22 cellular contexts compared by ENCODE assay signal in the genomic region with DNA sequence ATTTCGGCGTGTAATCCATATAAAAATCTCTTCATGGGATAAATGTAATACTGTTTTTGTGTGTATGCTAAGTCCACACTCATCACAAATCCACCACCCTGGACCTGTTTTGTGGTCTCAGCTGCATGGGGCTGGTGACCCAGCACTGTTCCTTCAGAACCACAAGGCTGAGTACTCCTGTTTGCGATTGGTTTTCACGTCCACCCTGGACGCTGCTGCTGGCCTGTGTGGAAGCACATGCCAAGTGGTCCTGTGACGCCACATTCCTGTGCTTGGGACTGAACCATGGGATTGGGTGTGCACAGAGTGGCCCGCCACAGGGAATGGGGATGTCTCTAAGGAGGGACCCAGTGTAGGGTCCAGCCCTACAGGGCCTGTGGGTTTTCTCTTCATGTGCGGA. TPM values are rescaled to one million over a fixed set of nuclear protein-coding genes. Genes with fewer than 3 reads are reported as not detected.
DNase-seq lines count a peak whose midpoint lies in the region; ATAC-seq, FAIRE-seq and TF ChIP-seq lines count a peak whose summit lies in the region.
"Had no signal": no experiment of that assay in that cellular context is flagged by ENCODE, and none has a peak within 500 bp of the region (broad histone marks: within the 10 kb centered on the region; RNA-seq: fewer than 3 reads in every experiment).

No MANE protein-coding gene starts in this region.

- no peak for DNase-seq in activated T-cell treated with anti-CD3 and anti-CD28 coated beads, Interleukin-2, amount 50 U/mL, for 24 hours
- no peak for DNase-seq in activated T-cell treated with anti-CD3 and anti-CD28 coated beads, Interleukin-2, amount 50 U/mL, for 48 hours
- no peak for DNase-seq in H9
- DNase-seq in H1 (ENCODE audit: low read depth in 1 of 2, low spot score in 2 of 2) = no peak
- peak; percentile 69 for DNase-seq in osteoblast (ENCODE audit: insufficient read length, low spot score, missing footprints)
- DNase-seq in midbrain (lab: John Stamatoyannopoulos, UW) = no peak
- DNase-seq: ACHN; Caco-2; CD4-positive, alpha-beta memory T cell; DMS 273 treated with DMSO at 0.1 percent for 48 hours; GM23248; Karpas-422; NCI-H1694; NCI-H446; NCI-H526; OCI-M1; SHP77 treated with DMSO at 0.1 percent for 48 hours; SK-N-SH had no signal

- no peak overlapping the region for H3K14ac ChIP-seq in H9 (ENCODE audit: insufficient read depth, low read length)
- no peak overlapping the region for H3K14ac ChIP-seq in H1 (ENCODE audit: insufficient read length)

- POLR2A ChIA-PET in H1 (lab: Charles Lee; ENCODE audit: partially characterized antibody) = interaction anchor here (0.7 to 5.4 kb wide), 3 partner anchors 11 to 58 kb away, joined by 3 to 44 read pairs (median 4); no protein-coding TSS in a partner anchor

- TF ChIP-seq POLR2A in H1 (IDR thresholded peaks at IDR 0.05; ENCODE audit: control extremely low read depth in 1 of 2, low read depth in 2 of 2, low read length in 2 of 2) = no peak

- H3K27me3 ChIP-seq in H9 (ENCODE audit: insufficient read depth, low read length) = no peaks in the 10 kb centered on the region
- no peaks in the 10 kb centered on the region for H3K27me3 ChIP-seq in H1 (replicated peaks in 1 of 4; ENCODE audit: control insufficient read depth in 3 of 4, extremely low read depth in 1 of 4, insufficient read depth in 3 of 4, low read length in 3 of 4)
- H3K27me3 ChIP-seq in osteoblast (ENCODE audit: insufficient read depth, low read length) = no peaks in the 10 kb centered on the region
- H3K27me3 ChIP-seq: BLaER1 treated with 17β-estradiol and CSF1 and Interleukin-3, amounts not matched to agents 10 nM and 100 nM had no signal

- H3T11ph ChIP-seq in H9 (ENCODE audit: low read length) = no peak overlapping the region

- no peak for FAIRE-seq in H1 (lab: Jason Lieb, UNC)

- H2BK20ac ChIP-seq in H9 (ENCODE audit: low read depth, low read length, poor library complexity, severe bottlenecking) (no peak overlapping the region), H1 (ENCODE audit: low read length) (no peak overlapping the region)

- peaks cover 22 to 56% (median 41%) of the 10 kb centered on the region in 4 experiments for H3K36me3 ChIP-seq in H1 (ENCODE audit: control insufficient read depth in 2 of 4, insufficient read depth in 4 of 4, low read length in 3 of 4)
- H3K36me3 ChIP-seq in osteoblast (ENCODE audit: insufficient read depth, low read length) = peaks cover 53% of the 10 kb centered on the region

- CTCF ChIA-PET in H1 (lab: Charles Lee; ENCODE audit: partially characterized antibody) = interaction anchor here (1.5 kb wide), 1 partner anchor 57 kb away, joined by 3 read pairs; no protein-coding TSS in a partner anchor

- H2AK5ac ChIP-seq in H9 (ENCODE audit: insufficient read length, low read length) (no peak overlapping the region), H1 (ENCODE audit: low read depth, low read length) (no peak overlapping the region)

- no CpG with 5 or more reads among the region's 8 CpGs for WGBS in H9 (ENCODE audit: extremely low coverage, insufficient read length, low lambda C conversion rate)
- 93% methylated on average over 8 of the region's 8 CpGs; no CpG with 5 or more reads in 1 of the 2 experiments for WGBS in H1 (ENCODE audit: extremely low coverage in 1 of 2, insufficient coverage in 1 of 2, insufficient read length in 1 of 2, insufficient replicate concordance in 2 of 2, low coverage in 1 of 2, low lambda C conversion rate in 2 of 2, missing lambda C conversion rate in 1 of 2), 2 experiments

- H3K79me1 ChIP-seq in H9 (ENCODE audit: insufficient read depth, low read depth, low read length, poor library complexity, severe bottlenecking) (peaks cover 4% of the 10 kb centered on the region), H1 (ENCODE audit: low read depth, low read length) (peaks cover 8% of the 10 kb centered on the region)

- H3K9me3 Mint-ChIP-seq in activated T-cell treated with anti-CD3 and anti-CD28 coated beads, Interleukin-2, amount 50 U/mL, for 24 hours = no peaks in the 10 kb centered on the region
- H3K9me3 Mint-ChIP-seq in H9 = no peaks in the 10 kb centered on the region
- H3K9me3 Mint-ChIP-seq: CD4-positive, alpha-beta memory T cell; IgD-negative memory B cell had no signal

- H4K8ac ChIP-seq in H9 (replicated peaks; ENCODE audit: insufficient read length, low read depth, low read length) = no peak overlapping the region
- H4K8ac ChIP-seq in H1 (ENCODE audit: extremely low read depth, insufficient read depth, low read length) = no peak overlapping the region

- no peak overlapping the region for H3K18ac ChIP-seq in H9 (ENCODE audit: insufficient read length, low read depth, low read length)
- no peak overlapping the region for H3K18ac ChIP-seq in H1 (ENCODE audit: extremely low read depth, low read length)

- H3K23me2 ChIP-seq in H9 (ENCODE audit: insufficient read length, low read depth, low read length, poor library complexity, severe bottlenecking) (peaks cover 13% of the 10 kb centered on the region), H1 (ENCODE audit: low read depth, low read length) (peaks cover 6% of the 10 kb centered on the region; the same call in 1 of the 2 replicates)

- H2BK5ac ChIP-seq in H9 (ENCODE audit: insufficient read length, low read length) (no peak overlapping the region), H1 (ENCODE audit: low read depth, low read length) (peak overlapping the region; percentile 35; the same call in 1 of the 2 replicates)

- no peak overlapping the region for H3K23ac ChIP-seq in H9 (ENCODE audit: insufficient read length, low read depth, low read length)
- H3K23ac ChIP-seq in H1 (ENCODE audit: insufficient read length) = no peak overlapping the region

- TF ChIP-seq RAD21 in H1 (IDR thresholded peaks at IDR 0.05 in 1 of 2, conservative IDR thresholded peaks at IDR 0.05 in 1 of 2; ENCODE audit: low read depth in 2 of 2, low read length in 2 of 2) = no peak

- H4K5ac ChIP-seq in H9 (ENCODE audit: insufficient read length, low read depth, low read length) (no peak overlapping the region), H1 (ENCODE audit: insufficient read length, low read depth, low read length) (no peak overlapping the region)

- H2BK120ac ChIP-seq in H9 (ENCODE audit: low read depth, low read length, poor library complexity, severe bottlenecking) (no peak overlapping the region), H1 (replicated peaks; ENCODE audit: low read depth, low read length) (no peak overlapping the region)

- H3K9ac ChIP-seq in H9 (ENCODE audit: extremely low read depth, insufficient read length, low read length) = no peak overlapping the region
- no peak overlapping the region for H3K9ac ChIP-seq in H1 (replicated peaks in 1 of 4; ENCODE audit: extremely low read depth in 1 of 4, low read depth in 3 of 4, low read length in 3 of 4)
- H3K9ac ChIP-seq: GM23248, SK-N-SH had no signal

- H3K4me2 ChIP-seq in H9 (ENCODE audit: insufficient read depth, insufficient read length, low read length) (no peak overlapping the region), H1 (ENCODE audit: insufficient read depth in 1 of 2, low read depth in 2 of 2, low read length in 2 of 2) (no peak overlapping the region), osteoblast (ENCODE audit: insufficient read depth, low read length) (no peak overlapping the region)
- H3K4me2 ChIP-seq: SK-N-SH had no signal

- TF ChIP-seq CTCF in H9 (conservative IDR thresholded peaks at IDR 0.05) (no peak), H1 (IDR thresholded peaks at IDR 0.05; ENCODE audit: control extremely low read depth in 1 of 3, insufficient read depth in 1 of 3, low read depth in 1 of 3, low read length in 3 of 3) (no peak), osteoblast (IDR thresholded peaks at IDR 0.05; ENCODE audit: extremely low read depth, low read depth, low read length) (no peak)

- no peak overlapping the region for H3K4me3 ChIP-seq in H1 (ENCODE audit: extremely low read depth in 1 of 4, insufficient read depth in 2 of 4, low read depth in 3 of 4, low read length in 4 of 4)
- no peak overlapping the region for H3K4me3 ChIP-seq in osteoblast (ENCODE audit: insufficient read depth, low read length)
- H3K4me3 ChIP-seq: GM23248 had no signal

- H4K91ac ChIP-seq in H9 (ENCODE audit: insufficient read length, low read depth, low read length) = no peak overlapping the region
- no peak overlapping the region for H4K91ac ChIP-seq in H1 (replicated peaks; ENCODE audit: insufficient read length, low read length)

- no peaks in the 10 kb centered on the region for H4K20me1 ChIP-seq in H9 (ENCODE audit: control insufficient read depth, insufficient read depth, insufficient read length)
- peaks cover 3 to 12% of the 10 kb centered on the region in 2 experiments for H4K20me1 ChIP-seq in H1 (replicated peaks in 1 of 2; ENCODE audit: control insufficient read depth in 1 of 2, insufficient read depth in 2 of 2, low read length in 2 of 2)
- H4K20me1 ChIP-seq in osteoblast (ENCODE audit: insufficient read depth, low read length) = peaks cover 7% of the 10 kb centered on the region

- H3K9me3 ChIP-seq in H9 (ENCODE audit: control insufficient read depth, low read depth, low read length) (no peaks in the 10 kb centered on the region), H1 (ENCODE audit: insufficient read depth in 2 of 2, low read depth in 1 of 2, low read length in 1 of 2) (no peaks in the 10 kb centered on the region), osteoblast (ENCODE audit: low read depth, low read length) (no peaks in the 10 kb centered on the region)
- H3K9me3 ChIP-seq: BLaER1 treated with 17β-estradiol and CSF1 and Interleukin-3, amounts not matched to agents 10 nM and 100 nM; Caco-2; SK-N-SH had no signal

- H3K4me1 ChIP-seq in H9 (ENCODE audit: insufficient read depth, low read length) (no peaks in the 10 kb centered on the region), H1 (replicated peaks in 1 of 4; ENCODE audit: control insufficient read depth in 3 of 4, insufficient read depth in 4 of 4, low read length in 3 of 4) (peaks cover 0 to 4% (median 1%) of the 10 kb centered on the region in 4 experiments; a peak in 2 of 7 replicates), osteoblast (ENCODE audit: insufficient read depth, low read length) (peaks cover 9% of the 10 kb centered on the region)
- H3K4me1 ChIP-seq: Caco-2 had no signal

- H2BK15ac ChIP-seq in H9 (ENCODE audit: low read depth, low read length) (no peak overlapping the region), H1 (ENCODE audit: low read length) (no peak overlapping the region)

- H3K27ac ChIP-seq in H9 (ENCODE audit: insufficient read length, low read depth, low read length) (no peak overlapping the region), H1 (ENCODE audit: low read depth, low read length) (no peak overlapping the region), osteoblast (ENCODE audit: low read depth, low read length) (no peak overlapping the region)
- H3K27ac ChIP-seq: GM23248 had no signal

- ATAC-seq in HG03521 (IDR thresholded peaks at IDR 0.05; ENCODE audit: unreplicated experiment) (no peak), HG03520 (IDR thresholded peaks at IDR 0.05; ENCODE audit: unreplicated experiment) (no peak)

- H2AFZ ChIP-seq in H9 (ENCODE audit: low read length) = no peak overlapping the region
- H2AFZ ChIP-seq in H1 (ENCODE audit: low read length) = no peak overlapping the region
- no peak overlapping the region for H2AFZ ChIP-seq in osteoblast (ENCODE audit: low read length)
- H2AFZ ChIP-seq: GM23248 had no signal

- no peak overlapping the region for H3K4ac ChIP-seq in H9 (ENCODE audit: low read depth, low read length)
- no peak overlapping the region for H3K4ac ChIP-seq in H1 (replicated peaks; ENCODE audit: insufficient read length, low read depth, low read length)

- H3K4me1 Mint-ChIP-seq in activated T-cell treated with anti-CD3 and anti-CD28 coated beads, Interleukin-2, amount 50 U/mL, for 24 hours (ENCODE audit: low read depth) = peaks cover 24% of the 10 kb centered on the region
- H3K4me1 Mint-ChIP-seq in H9 = peaks cover 3 to 4% of the 10 kb centered on the region in 2 experiments

- peaks cover 7% of the 10 kb centered on the region; the same call in 1 of the 2 replicates for H3K79me2 ChIP-seq in H9 (ENCODE audit: insufficient read depth, low read length)
- H3K79me2 ChIP-seq in H1 (ENCODE audit: control insufficient read depth in 1 of 2, insufficient read depth in 2 of 2, low read length in 2 of 2) = peaks cover 0 to 16% of the 10 kb centered on the region in 2 experiments; a peak in 3 of 4 replicates
- H3K79me2 ChIP-seq in osteoblast (ENCODE audit: insufficient read depth, low read length) = peaks cover 28% of the 10 kb centered on the region

- H3K27ac Mint-ChIP-seq in activated T-cell treated with anti-CD3 and anti-CD28 coated beads, Interleukin-2, amount 50 U/mL, for 24 hours = peak overlapping the region; percentile 20
- peak overlapping the region in 2 of 3 experiments; percentile 25 to 39; a peak in 1 of 7 replicates for H3K27ac Mint-ChIP-seq in H9

- H2BK12ac ChIP-seq in H9 (ENCODE audit: insufficient read length, low read depth, low read length) (no peak overlapping the region), H1 (ENCODE audit: low read depth, low read length) (no peak overlapping the region)

- no peak overlapping the region for H3K4me3 Mint-ChIP-seq in activated T-cell treated with anti-CD3 and anti-CD28 coated beads, Interleukin-2, amount 50 U/mL, for 24 hours
- H3K4me3 Mint-ChIP-seq in H9 = no peak overlapping the region

- no peak overlapping the region for H3K56ac ChIP-seq in H9 (ENCODE audit: insufficient read length, low read depth, low read length)
- no peak overlapping the region for H3K56ac ChIP-seq in H1 (replicated peaks; ENCODE audit: insufficient read length, low read depth, low read length)

- peaks cover 82% of the 10 kb centered on the region for H3K36me3 Mint-ChIP-seq in activated T-cell treated with anti-CD3 and anti-CD28 coated beads, Interleukin-2, amount 50 U/mL, for 24 hours (ENCODE audit: low read depth)
- peaks cover 45 to 81% (median 54%) of the 10 kb centered on the region in 3 experiments for H3K36me3 Mint-ChIP-seq in H9 (ENCODE audit: insufficient read depth in 1 of 3, low read depth in 3 of 3)

- H3K27me3 Mint-ChIP-seq in activated T-cell treated with anti-CD3 and anti-CD28 coated beads, Interleukin-2, amount 50 U/mL, for 24 hours = no peaks in the 10 kb centered on the region
- no peaks in the 10 kb centered on the region for H3K27me3 Mint-ChIP-seq in H9 (ENCODE audit: low read depth)
- H3K27me3 Mint-ChIP-seq: CD4-positive, alpha-beta memory T cell; IgD-negative memory B cell had no signal

- TF ChIP-seq EP300 in H1 (IDR thresholded peaks at IDR 0.05; ENCODE audit: borderline replicate concordance in 1 of 2, low read depth in 2 of 2, low read length in 2 of 2) = no peak

RNA-seq across cellular contexts. Expression of a gene that starts 4.3 kb away (rescaled TPM):
- 116 and 117 TPM in 2 replicates for total RNA-seq in H9 (2021)
- 81.2 and 82.5 TPM in 2 replicates for total RNA-seq in H1 (2021; fragmentation: NEBNext Ultra II Directional; extraction: Animal tissue kit (Norgen Biotek cat#: 25700))
- 48.1 and 65.7 TPM in 2 replicates for polyA plus RNA-seq in H1 (2011; rRNA removed)
- 74.1 TPM for polyA plus RNA-seq in H1 (2011; cell fraction: cytosol; rRNA removed)
- 85.2 TPM for polyA plus RNA-seq in H1 (2011; cell fraction: nucleus; rRNA removed)
- polyA plus RNA-seq in H1 (2012, experiment 1 of 2) = 57.7 to 80.3 TPM (median 73.5 TPM) in 4 replicates
- polyA plus RNA-seq in H1 (2012, experiment 2 of 2) = 51.6 TPM
- polyA plus RNA-seq in H1 (2013, experiment 1 of 2) = 42.1 TPM
- polyA plus RNA-seq in H1 (2013, experiment 2 of 2) = 42.7 TPM
- 28.4 and 37.6 TPM in 2 replicates for polyA minus RNA-seq in H1 (2011; rRNA and poly(A)+ RNA removed)
- 50.9 TPM for polyA minus RNA-seq in H1 (2011; cell fraction: cytosol; rRNA and poly(A)+ RNA removed)
- 40.6 TPM for polyA minus RNA-seq in H1 (2011; cell fraction: nucleus; rRNA and poly(A)+ RNA removed)
- 6.5 and 7.6 TPM in 2 replicates for total RNA-seq in osteoblast

RNA-seq across cellular contexts. Expression of a gene that starts 16.4 kb away (rescaled TPM):
- total RNA-seq in H9 (2021) (53.3 and 61.7 TPM in 2 replicates), osteoblast (14.4 and 14.5 TPM in 2 replicates)
- 69.6 and 69.7 TPM in 2 replicates for total RNA-seq in H1 (2021; fragmentation: NEBNext Ultra II Directional; extraction: Animal tissue kit (Norgen Biotek cat#: 25700))
- 13.1 and 16.2 TPM in 2 replicates for polyA plus RNA-seq in H1 (2011; rRNA removed)
- 9.9 TPM for polyA plus RNA-seq in H1 (2011; cell fraction: cytosol; rRNA removed)
- 43.9 TPM for polyA plus RNA-seq in H1 (2011; cell fraction: nucleus; rRNA removed)
- polyA plus RNA-seq in H1 (2012, experiment 1 of 2) = 41.3 to 47.5 TPM (median 44.4 TPM) in 4 replicates
- polyA plus RNA-seq in H1 (2012, experiment 2 of 2) = 14.9 TPM
- 29.6 TPM for polyA plus RNA-seq in H1 (2013, experiment 1 of 2)
- 24.5 TPM for polyA plus RNA-seq in H1 (2013, experiment 2 of 2)
- 22.0 and 23.0 TPM in 2 replicates for polyA minus RNA-seq in H1 (2011; rRNA and poly(A)+ RNA removed)
- 27.4 TPM for polyA minus RNA-seq in H1 (2011; cell fraction: cytosol; rRNA and poly(A)+ RNA removed)
- polyA minus RNA-seq in H1 (2011; cell fraction: nucleus; rRNA and poly(A)+ RNA removed) = 33.5 TPM

RNA-seq across cellular contexts. Expression of a gene that starts 39.0 kb away (rescaled TPM):
- 52.7 and 57.2 TPM in 2 replicates for total RNA-seq in H9 (2021)
- total RNA-seq in H1 (2021; fragmentation: NEBNext Ultra II Directional; extraction: Animal tissue kit (Norgen Biotek cat#: 25700)) = 44.1 and 48.5 TPM in 2 replicates
- polyA plus RNA-seq in H1 (2011; rRNA removed) = 13.0 and 26.4 TPM in 2 replicates
- polyA plus RNA-seq in H1 (2011; cell fraction: cytosol; rRNA removed) = 11.9 TPM
- 127 TPM for polyA plus RNA-seq in H1 (2011; cell fraction: nucleus; rRNA removed)
- 26.7 to 43.8 TPM (median 39.0 TPM) in 4 replicates for polyA plus RNA-seq in H1 (2012, experiment 1 of 2)
- 26.9 TPM for polyA plus RNA-seq in H1 (2012, experiment 2 of 2)
- polyA plus RNA-seq in H1 (2013, experiment 1 of 2) = 23.4 TPM
- 23.0 TPM for polyA plus RNA-seq in H1 (2013, experiment 2 of 2)
- 12.9 and 16.5 TPM in 2 replicates for polyA minus RNA-seq in H1 (2011; rRNA and poly(A)+ RNA removed)
- 29.4 TPM for polyA minus RNA-seq in H1 (2011; cell fraction: cytosol; rRNA and poly(A)+ RNA removed)
- polyA minus RNA-seq in H1 (2011; cell fraction: nucleus; rRNA and poly(A)+ RNA removed) = 42.7 TPM
- total RNA-seq in osteoblast = 13.3 and 14.1 TPM in 2 replicates
